8 cellular contexts compared by ENCODE assay signal in the genomic region with DNA sequence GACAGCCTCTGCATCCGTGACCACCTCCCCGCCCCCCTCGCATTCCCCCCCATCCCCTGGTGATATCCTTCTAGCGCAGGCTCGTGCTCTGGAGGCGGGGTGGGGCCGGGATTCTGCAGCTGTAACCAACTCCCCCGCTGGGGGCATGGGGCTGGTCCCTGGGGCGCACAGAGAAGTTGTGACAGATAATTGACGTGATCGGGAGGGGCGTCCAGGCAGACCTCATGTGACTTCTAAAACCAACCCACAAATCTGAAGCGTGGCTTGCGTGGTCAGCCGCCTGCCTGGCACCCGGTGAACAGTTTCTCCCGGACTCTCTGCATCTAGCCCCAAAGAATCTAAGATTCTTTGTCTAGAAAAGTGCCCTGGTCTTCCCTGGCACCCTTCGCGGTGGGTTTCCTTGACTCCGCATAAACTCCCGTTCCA.
DNase-seq lines count a peak whose midpoint lies in the region; ATAC-seq and TF ChIP-seq lines count a peak whose summit lies in the region.

No MANE protein-coding gene starts in this region.

- peak overlapping the region; percentile 77 to 86 (median 82) for H3K4me3 Mint-ChIP-seq in CD4-positive, alpha-beta memory T cell
- H3K4me3 Mint-ChIP-seq in activated CD4-positive, alpha-beta memory T cell treated with anti-CD3 and anti-CD28 coated beads, Interleukin-2, amount 10 ng/mL, durations not matched to agents 7 days and 5 days: peak overlapping the region; percentile 48
- H3K4me3 Mint-ChIP-seq in osteocyte (ENCODE audit: unreplicated experiment): peak overlapping the region; percentile 86

- H3K27me3 ChIP-seq in CD4-positive, alpha-beta memory T cell (ENCODE audit: insufficient read depth, low read length): no peaks in the 10 kb centered on the region
- H3K27me3 ChIP-seq in gastroesophageal sphincter: no peaks in the 10 kb centered on the region

- peaks cover 9 to 20% (median 14%) of the 10 kb centered on the region in 4 donors for H3K4me1 Mint-ChIP-seq in CD4-positive, alpha-beta memory T cell
- peaks cover 13% of the 10 kb centered on the region for H3K4me1 Mint-ChIP-seq in activated CD4-positive, alpha-beta memory T cell treated with anti-CD3 and anti-CD28 coated beads, Interleukin-2, amount 10 ng/mL, durations not matched to agents 7 days and 5 days
- H3K4me1 Mint-ChIP-seq in osteocyte (ENCODE audit: unreplicated experiment): peaks cover 14% of the 10 kb centered on the region

- no peak overlapping the region for H3K27ac ChIP-seq in CD4-positive, alpha-beta memory T cell (ENCODE audit: low read depth, low read length)
- peak overlapping the region in 3 of 4 donors; percentile 88 to 94 (median 93) for H3K27ac ChIP-seq in gastroesophageal sphincter

- no peak for TF ChIP-seq EP300 in gastroesophageal sphincter (IDR thresholded peaks at IDR 0.05)

- peaks cover 0 to 6% (median 0%) of the 10 kb centered on the region in 8 donors for H3K9me3 Mint-ChIP-seq in CD4-positive, alpha-beta memory T cell
- no peaks in the 10 kb centered on the region for H3K9me3 Mint-ChIP-seq in activated CD4-positive, alpha-beta memory T cell treated with anti-CD3 and anti-CD28 coated beads, Interleukin-2, amount 10 ng/mL, durations not matched to agents 7 days and 5 days
- no peaks in the 10 kb centered on the region for H3K9me3 Mint-ChIP-seq in osteocyte (ENCODE audit: unreplicated experiment)

- peaks cover 10% of the 10 kb centered on the region for H3K4me1 ChIP-seq in CD4-positive, alpha-beta memory T cell (ENCODE audit: insufficient read depth, low read length)
- H3K4me1 ChIP-seq in gastroesophageal sphincter: peaks cover 0 to 21% (median 6%) of the 10 kb centered on the region in 3 donors

- intact Hi-C loops in CD4-positive, alpha-beta memory T cell (cut with micrococcal nuclease): no loop called here

- no peaks in the 10 kb centered on the region for H3K9me3 ChIP-seq in CD4-positive, alpha-beta memory T cell (ENCODE audit: control insufficient read depth in 1 of 2, low read length in 2 of 2)
- H3K9me3 ChIP-seq in gastroesophageal sphincter: no peaks in the 10 kb centered on the region

- H3K27me3 Mint-ChIP-seq in CD4-positive, alpha-beta memory T cell: peaks cover 38 to 43% of the 10 kb centered on the region in 2 donors
- peaks cover 35% of the 10 kb centered on the region for H3K27me3 Mint-ChIP-seq in activated CD4-positive, alpha-beta memory T cell treated with anti-CD3 and anti-CD28 coated beads, Interleukin-2, amount 10 ng/mL, durations not matched to agents 7 days and 5 days
- H3K27me3 Mint-ChIP-seq in osteocyte (ENCODE audit: unreplicated experiment): peaks cover 17% of the 10 kb centered on the region

- 0 to 10% methylated on average over 2 to 4 of the region's 21 CpGs for WGBS in gastroesophageal sphincter (ENCODE audit: low coverage in 1 of 2), 2 donors

- POLR2A ChIA-PET in CD4-positive, alpha-beta memory T cell (lab: Charles Lee; ENCODE audit: partially characterized antibody): no interaction called here
- POLR2A ChIA-PET in activated CD4-positive, alpha-beta memory T cell treated with anti-CD3 and anti-CD28 coated beads, Interleukin-2, amount 10 ng/mL, durations not matched to agents 7 days and 5 days (lab: Charles Lee): no interaction called here

- H3K36me3 Mint-ChIP-seq in CD4-positive, alpha-beta memory T cell: no peaks in the 10 kb centered on the region
- no peaks in the 10 kb centered on the region for H3K36me3 Mint-ChIP-seq in activated CD4-positive, alpha-beta memory T cell treated with anti-CD3 and anti-CD28 coated beads, Interleukin-2, amount 10 ng/mL, durations not matched to agents 7 days and 5 days (ENCODE audit: low read depth)
- H3K36me3 Mint-ChIP-seq in osteocyte (ENCODE audit: unreplicated experiment): no peaks in the 10 kb centered on the region

- no peak for TF ChIP-seq CTCF in gastroesophageal sphincter (IDR thresholded peaks at IDR 0.05)
- no peak for TF ChIP-seq CTCF in osteocyte (IDR thresholded peaks at IDR 0.05)

- CTCF ChIA-PET in CD4-positive, alpha-beta memory T cell (lab: Charles Lee; ENCODE audit: partially characterized antibody): interaction anchor here (1.6 kb wide), 1 partner anchor 112 kb away, joined by 4 read pairs; no protein-coding TSS in a partner anchor
- CTCF ChIA-PET in activated CD4-positive, alpha-beta memory T cell treated with anti-CD3 and anti-CD28 coated beads, Interleukin-2, amount 10 ng/mL, durations not matched to agents 7 days and 5 days (lab: Charles Lee): interaction anchor here (1.1 kb wide), 1 partner anchor 29 kb away, joined by 5 read pairs; no protein-coding TSS in a partner anchor

- H3K36me3 ChIP-seq in CD4-positive, alpha-beta memory T cell (ENCODE audit: insufficient read depth, low read length): no peaks in the 10 kb centered on the region
- no peaks in the 10 kb centered on the region for H3K36me3 ChIP-seq in gastroesophageal sphincter

- TF ChIP-seq POLR2A in gastroesophageal sphincter (IDR thresholded peaks at IDR 0.05): no peak

- H3K4me3 ChIP-seq in CD4-positive, alpha-beta memory T cell (ENCODE audit: low read length in 2 of 2): peak overlapping the region in 1 of 2 donors; percentile 34
- peak overlapping the region; percentile 40 to 62 for H3K4me3 ChIP-seq in gastroesophageal sphincter

- no peak for DNase-seq in CD4-positive, alpha-beta memory T cell
- DNase-seq in activated CD4-positive, alpha-beta memory T cell treated with anti-CD3 and anti-CD28 coated beads, Interleukin-2, amount 10 ng/mL, durations not matched to agents 7 days and 5 days: no peak
- DNase-seq in osteocyte (ENCODE audit: extremely low spot score, unreplicated experiment) (no peak), mucosa of gallbladder (ENCODE audit: low spot score) (no peak), NCI-H1092 treated with DMSO at 0.1 percent for 48 hours (lab: John Stamatoyannopoulos, UW) (no peak), left lobe of liver (ENCODE audit: low spot score) (no peak), activated gamma-delta T cell (lab: John Stamatoyannopoulos, UW) (no peak)

- H3K27ac Mint-ChIP-seq in CD4-positive, alpha-beta memory T cell: peak overlapping the region in 1 of 7 donors; percentile 36
- no peak overlapping the region for H3K27ac Mint-ChIP-seq in activated CD4-positive, alpha-beta memory T cell treated with anti-CD3 and anti-CD28 coated beads, Interleukin-2, amount 10 ng/mL, durations not matched to agents 7 days and 5 days
- peak overlapping the region; percentile 97 for H3K27ac Mint-ChIP-seq in osteocyte (ENCODE audit: unreplicated experiment)

- peak; percentile 50 for ATAC-seq in gastroesophageal sphincter
- no peak for ATAC-seq in left lobe of liver
